8 cellular contexts compared by ENCODE assay signal in the genomic region with DNA sequence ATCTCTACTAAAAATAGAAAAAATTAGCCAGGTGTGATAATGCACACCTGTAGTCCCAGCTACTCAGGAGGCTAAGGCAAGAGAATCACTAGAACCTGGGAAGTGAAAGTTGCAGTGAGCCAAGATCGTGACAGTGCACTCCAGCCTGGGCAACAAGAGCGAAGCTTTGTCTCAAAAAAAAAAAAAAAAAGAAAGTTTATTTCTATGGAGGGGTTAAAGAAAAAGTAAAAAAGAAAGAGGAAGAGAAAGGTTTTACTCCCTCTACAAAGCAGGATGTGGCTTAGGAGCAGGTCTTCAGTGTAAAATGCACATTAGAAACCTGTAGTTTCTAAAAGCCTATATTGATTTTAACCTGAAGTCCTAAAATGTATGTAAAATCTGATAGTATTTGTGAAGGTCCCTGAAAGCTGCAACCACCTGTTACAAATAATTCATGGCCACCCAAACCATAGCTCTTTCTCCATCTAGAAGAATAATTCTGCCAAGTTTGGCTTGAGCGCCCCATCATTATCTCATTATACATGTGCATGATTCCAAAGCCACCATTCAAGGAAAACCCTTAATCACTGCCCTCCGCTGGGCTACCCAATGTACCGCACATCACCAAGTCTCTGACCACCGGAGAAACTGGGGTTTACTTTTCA. TPM values are rescaled to one million over a fixed set of nuclear protein-coding genes. Genes with fewer than 3 reads are reported as not detected.
DNase-seq lines count a peak whose midpoint lies in the region; ATAC-seq and TF ChIP-seq lines count a peak whose summit lies in the region.

No MANE protein-coding gene starts in this region.

- H3K9me3 ChIP-seq in neutrophil: no peaks in the 10 kb centered on the region

- TF ChIP-seq POLR2A in GM18505 (IDR thresholded peaks at IDR 0.05; ENCODE audit: borderline replicate concordance, extremely low read depth, insufficient read depth, insufficient read length): peak; percentile 43

- H3K36me3 ChIP-seq in neutrophil: no peaks in the 10 kb centered on the region

- no peaks in the 10 kb centered on the region for H3K27me3 ChIP-seq in neutrophil

- peak overlapping the region; percentile 74 for H3K4me3 ChIP-seq in Jurkat, Clone E6-1 (ENCODE audit: low read length)
- peak overlapping the region; percentile 18 to 19 for H3K4me3 ChIP-seq in neutrophil (ENCODE audit: low read depth in 1 of 2, low read length in 1 of 2)

- peaks cover 68 to 76% of the 10 kb centered on the region in 2 experiments for H3K4me1 ChIP-seq in neutrophil (ENCODE audit: control insufficient read depth in 1 of 2, insufficient read depth in 1 of 2, low read depth in 1 of 2, low read length in 1 of 2)

- ATAC-seq in GM18505 (IDR thresholded peaks at IDR 0.05; ENCODE audit: unreplicated experiment) (no peak), GM18511 (IDR thresholded peaks at IDR 0.05; ENCODE audit: unreplicated experiment) (no peak)

- TF ChIP-seq CTCF in neutrophil (IDR thresholded peaks at IDR 0.05): no peak

- H3K27ac ChIP-seq in angular gyrus (ENCODE audit: low read depth, low read length) (peak overlapping the region; percentile 8), neutrophil (peak overlapping the region; percentile 70)

- peak; percentile 67 for DNase-seq in Jurkat, Clone E6-1 (ENCODE audit: low read depth, low spot score)
- DNase-seq in H4 (ENCODE audit: low spot score) (no peak), T1000 (lab: John Stamatoyannopoulos, UW) (no peak)
- DNase-seq in stimulated activated CD4-positive, alpha-beta T cell treated with anti-CD3 and anti-CD28 coated beads, Interleukin-1b, Interleukin-23, amount 100 ng/mL, for 48 hours: no peak

RNA-seq across cellular contexts. Expression of gene FNBP1, which starts 3.4 kb away (rescaled TPM):
- 110 TPM for polyA plus RNA-seq in Jurkat, Clone E6-1 (2012; ENCODE audit: insufficient read depth, insufficient read length)
- total RNA-seq in H4 (2014; rRNA removed; shearing (Covaris generic)): 19.2 and 24.7 TPM in 2 replicates

RNA-seq across cellular contexts. Expression of gene GPR107, which starts 14.1 kb away (rescaled TPM):
- polyA plus RNA-seq in Jurkat, Clone E6-1 (2012; ENCODE audit: insufficient read depth, insufficient read length): 13.6 TPM
- total RNA-seq in H4 (2014; rRNA removed; shearing (Covaris generic)): 13.0 and 21.3 TPM in 2 replicates
